In genomic region chr2:74632209-74632938, GRCh38 we compare ENCODE assay signal across 1 cellular context.
TF ChIP-seq lines count a peak whose summit lies in the region.

No MANE protein-coding gene starts in this region.

TF ChIP-seq in H1, 55 proteins besides CTCF, POLR2A, EP300 and RAD21:
- TF ChIP-seq ATF2 (IDR thresholded peaks at IDR 0.05; ENCODE audit: low read length), result 0 out of 2 replicates have a peak, but pooled peaks have one; percentile 46
- TF ChIP-seq SP1 (IDR thresholded peaks at IDR 0.05; ENCODE audit: low read depth, low read length), result peak; percentile 74; the same call in 1 of the 2 replicates
- no peak for TF ChIP-seq TEAD4 (IDR thresholded peaks at IDR 0.05; ENCODE audit: low read depth, low read length)
- TF ChIP-seq RNF2 (IDR thresholded peaks at IDR 0.05; ENCODE audit: borderline replicate concordance, low read depth, low read length, missing control alignments, poor library complexity, severe bottlenecking), result no peak
- peak; percentile 47; the same call in 1 of the 2 replicates for TF ChIP-seq JUND (IDR thresholded peaks at IDR 0.05; ENCODE audit: low read length)
- TF ChIP-seq CEBPB (IDR thresholded peaks at IDR 0.05; ENCODE audit: low read depth, low read length), result no peak
- TF ChIP-seq RXRA (IDR thresholded peaks at IDR 0.05; ENCODE audit: insufficient read depth, low read depth, low read length), result no peak
- TF ChIP-seq EZH2 (IDR thresholded peaks at IDR 0.05; ENCODE audit: low read depth, low read length, severe bottlenecking), result no peak
- TF ChIP-seq BCL11A (IDR thresholded peaks at IDR 0.05; ENCODE audit: low read depth in 2 of 2, low read length in 2 of 2), result no peak
- no peak for TF ChIP-seq TAF7 (optimal IDR thresholded peaks at IDR 0.05; ENCODE audit: borderline replicate concordance, low read depth, low read length)
- TF ChIP-seq SIRT6 (IDR thresholded peaks at IDR 0.05; ENCODE audit: low read length), result no peak
- TF ChIP-seq CREB1 (IDR thresholded peaks at IDR 0.05), result no peak
- no peak for TF ChIP-seq NANOG (IDR thresholded peaks at IDR 0.05; ENCODE audit: insufficient read depth, low read depth, low read length, poor library complexity, severe bottlenecking)
